In genomic region chr12:91274886-91275285, GRCh38 we compare ENCODE assay signal across 12 cellular contexts.
A peak's percentile ranks its signal among the peaks of the same experiment; 100 is the strongest.
DNase-seq lines count a peak whose midpoint lies in the region; ATAC-seq and TF ChIP-seq lines count a peak whose summit lies in the region.
"Had no signal": no experiment of that assay in that cellular context is flagged by ENCODE, and none has a peak within 500 bp of the region (broad histone marks: within the 10 kb centered on the region; RNA-seq: fewer than 3 reads in every experiment).

No MANE protein-coding gene starts in this region.

- H3K4me3 ChIP-seq in GM23338 (no peak overlapping the region), WERI-Rb-1 (ENCODE audit: low read depth, low read length) (no peak overlapping the region), heart left ventricle (no peak overlapping the region), sigmoid colon (no peak overlapping the region)
- H3K4me3 ChIP-seq: Peyer's patch had no signal

- H3K9me2 ChIP-seq in GM23338 (ENCODE audit: insufficient read depth), result no peaks in the 10 kb centered on the region

- H3K9me3 ChIP-seq in WERI-Rb-1 (ENCODE audit: severe bottlenecking) (no peaks in the 10 kb centered on the region), heart left ventricle (no peaks in the 10 kb centered on the region), sigmoid colon (no peaks in the 10 kb centered on the region)
- H3K9me3 ChIP-seq: Peyer's patch had no signal

- H3K9me3 Mint-ChIP-seq in GM23338, result no peaks in the 10 kb centered on the region
- H3K9me3 Mint-ChIP-seq: IgD-negative memory B cell had no signal

- H3K27me3 ChIP-seq in GM23338 (ENCODE audit: insufficient read depth), result no peaks in the 10 kb centered on the region
- no peaks in the 10 kb centered on the region for H3K27me3 ChIP-seq in WERI-Rb-1 (ENCODE audit: insufficient read depth, low read depth, severe bottlenecking)
- no peaks in the 10 kb centered on the region for H3K27me3 ChIP-seq in heart left ventricle
- no peaks in the 10 kb centered on the region for H3K27me3 ChIP-seq in sigmoid colon
- H3K27me3 ChIP-seq: Peyer's patch had no signal

- peak overlapping the region; percentile 83 for H2AFZ ChIP-seq in GM23338

- H3K79me2 ChIP-seq in GM23338 (replicated peaks; ENCODE audit: insufficient read depth), result no peaks in the 10 kb centered on the region

- H3F3A ChIP-seq in GM23338 (replicated peaks; ENCODE audit: low read depth), result no peaks in the 10 kb centered on the region

- H4K20me1 ChIP-seq in GM23338 (replicated peaks; ENCODE audit: insufficient read depth), result no peaks in the 10 kb centered on the region

- H3K27ac ChIP-seq in GM23338 (ENCODE audit: low read depth) (no peak overlapping the region), WERI-Rb-1 (no peak overlapping the region), heart left ventricle (peak overlapping the region; percentile 26 to 93 (median 62)), sigmoid colon (peak overlapping the region; percentile 64 to 73 (median 70))

- no peaks in the 10 kb centered on the region for H3K36me3 ChIP-seq in GM23338 (ENCODE audit: insufficient read depth)
- H3K36me3 ChIP-seq in WERI-Rb-1, result no peaks in the 10 kb centered on the region
- no peaks in the 10 kb centered on the region for H3K36me3 ChIP-seq in heart left ventricle
- H3K36me3 ChIP-seq in sigmoid colon, result no peaks in the 10 kb centered on the region
- H3K36me3 ChIP-seq: Peyer's patch had no signal

- no peak overlapping the region for H3K4me3 Mint-ChIP-seq in GM23338
- H3K4me3 Mint-ChIP-seq: IgD-negative memory B cell had no signal

- no peaks in the 10 kb centered on the region for H3K27me3 Mint-ChIP-seq in GM23338 (ENCODE audit: insufficient read depth, low read depth, poor library complexity)

- TF ChIP-seq POLR2A in heart left ventricle (IDR thresholded peaks at IDR 0.05), result no peak
- no peak for TF ChIP-seq POLR2A in sigmoid colon (IDR thresholded peaks at IDR 0.05)

- peak overlapping the region; percentile 91 for H3K27ac Mint-ChIP-seq in GM23338

- H3K4me2 ChIP-seq in GM23338, result 0 out of 2 replicates have a peak overlapping the region, but pooled peaks have one; percentile 12

- no peaks in the 10 kb centered on the region for H3K36me3 Mint-ChIP-seq in GM23338 (ENCODE audit: low read depth)

- intact Hi-C loops in heart left ventricle (cut with DNase I), result loop anchor here in 2 of 10 donors (5.0 kb wide), 2 partner anchors 93 to 98 kb away; partner anchors contain the start of gene DCN (in 1 of the 2)
- intact Hi-C loops in sigmoid colon (cut with DNase I), result no loop called here

- DNase-seq in GM23338 (ENCODE audit: low spot score) (peak; percentile 11), WERI-Rb-1 (peak; percentile 17), heart left ventricle (peak in 1 of 5 donors; percentile 43), sigmoid colon (no peak), COR-L47 (lab: John Stamatoyannopoulos, UW) (no peak)
- DNase-seq: H7, Peyer's patch had no signal

- TF ChIP-seq CTCF in GM23338 (conservative IDR thresholded peaks at IDR 0.05; ENCODE audit: low read depth in 2 of 2) (no peak), WERI-Rb-1 (IDR thresholded peaks at IDR 0.05; ENCODE audit: low read depth, low read length) (no peak), heart left ventricle (IDR thresholded peaks at IDR 0.05) (no peak), sigmoid colon (IDR thresholded peaks at IDR 0.05) (no peak)

- H3K4me1 Mint-ChIP-seq in GM23338, result peaks cover 46% of the 10 kb centered on the region
- H3K4me1 Mint-ChIP-seq: IgD-negative memory B cell had no signal

- no peak for TF ChIP-seq EP300 in sigmoid colon (IDR thresholded peaks at IDR 0.05)

- no peak for ATAC-seq in GM23338
- ATAC-seq in heart left ventricle, result peak in 3 of 4 donors; percentile 22 to 36 (median 35)
- ATAC-seq in GM18517 (IDR thresholded peaks at IDR 0.05; ENCODE audit: unreplicated experiment), result no peak
- no peak for ATAC-seq in GM21737 (IDR thresholded peaks at IDR 0.05; ENCODE audit: unreplicated experiment)
- ATAC-seq in HG02884 (IDR thresholded peaks at IDR 0.05; ENCODE audit: unreplicated experiment), result no peak
- ATAC-seq: sciatic nerve had no signal

- 3 to 6% (median 5%) methylated on average over 1 of the region's 1 CpG for WGBS in heart left ventricle, 4 donors
- 7 to 8% methylated on average over 1 of the region's 1 CpG for WGBS in sigmoid colon, 2 donors

- H3K4me1 ChIP-seq in GM23338 (ENCODE audit: insufficient read depth) (peaks cover 21% of the 10 kb centered on the region), heart left ventricle (peaks cover 0 to 53% (median 5%) of the 10 kb centered on the region in 12 donors), sigmoid colon (peaks cover 0 to 25% (median 17%) of the 10 kb centered on the region in 4 donors)
- H3K4me1 ChIP-seq: Peyer's patch had no signal

TF ChIP-seq in GM23338, 12 proteins besides CTCF, POLR2A, EP300 and RAD21 (continues in another document):
- TF ChIP-seq JUNB (IDR thresholded peaks at IDR 0.05; ENCODE audit: unreplicated experiment) (no peak), ZNF462 (CRISPR knock-in tag; IDR thresholded peaks at IDR 0.05) (no peak), POLR2AphosphoS5 (IDR thresholded peaks at IDR 0.05; ENCODE audit: low read depth) (no peak), ETS1 (IDR thresholded peaks at IDR 0.05) (no peak)

Comparison
In these comparisons a context has a peak if more than half of its experiments do, and no peak if none do; other contexts are left out.
1. ATAC-seq: peak in heart left ventricle (3 of 4); none in GM23338 (single experiment), GM18517 (single experiment), GM21737 (single experiment) and HG02884 (single experiment).
2. DNase-seq: peak in GM23338 (single experiment) and WERI-Rb-1 (single experiment); none in sigmoid colon (single experiment) and COR-L47 (single experiment).
3. H3K27ac ChIP-seq: peak in heart left ventricle (12 of 12) and sigmoid colon (4 of 4); none in GM23338 (single experiment) and WERI-Rb-1 (single experiment).